Comparison of ENCODE assay signal across 12 cellular contexts in the genomic region with DNA sequence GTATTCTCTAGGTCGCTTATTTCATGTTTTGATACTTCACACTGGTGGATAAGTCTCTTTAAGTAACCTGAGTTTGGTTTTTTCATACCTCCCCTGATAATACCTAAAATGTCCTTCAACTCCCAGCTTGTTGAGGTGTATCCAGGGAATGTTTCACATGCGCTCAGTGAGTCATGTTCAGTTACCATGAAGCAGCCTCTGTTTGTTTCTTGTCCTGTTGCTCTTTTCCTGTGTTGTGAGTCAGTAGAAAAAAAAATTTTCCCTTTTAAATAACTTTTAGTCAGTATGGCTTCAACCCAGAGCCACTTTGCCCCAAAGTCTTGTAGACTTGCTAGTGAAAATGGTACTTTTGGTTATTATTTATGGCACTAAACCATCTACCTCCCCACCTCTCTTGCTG.
A peak's percentile ranks its signal among the peaks of the same experiment; 100 is the strongest.
DNase-seq lines count a peak whose midpoint lies in the region; ATAC-seq and TF ChIP-seq lines count a peak whose summit lies in the region.
"Had no signal": no experiment of that assay in that cellular context is flagged by ENCODE, and none has a peak within 500 bp of the region (broad histone marks: within the 10 kb centered on the region; RNA-seq: fewer than 3 reads in every experiment).

No MANE protein-coding gene starts in this region.

- ATAC-seq in IMR-90 (ENCODE audit: low read depth) (peak; percentile 88), GM21825 (IDR thresholded peaks at IDR 0.05; ENCODE audit: unreplicated experiment) (no peak)

- no peaks in the 10 kb centered on the region for H3K27me3 ChIP-seq in IMR-90 (ENCODE audit: control insufficient read depth, insufficient read depth, low read length)
- no peaks in the 10 kb centered on the region for H3K27me3 ChIP-seq in mammary epithelial cell (ENCODE audit: insufficient read depth, low read length)
- H3K27me3 ChIP-seq in sigmoid colon: no peaks in the 10 kb centered on the region

- H3K27ac ChIP-seq in IMR-90 (ENCODE audit: insufficient read depth, low read length) (peak overlapping the region; percentile 20; the same call in 1 of the 2 replicates), mammary epithelial cell (ENCODE audit: insufficient read depth, low read depth, low read length) (peak overlapping the region; percentile 100), sigmoid colon (peak overlapping the region in 1 of 4 donors; percentile 44)

- peaks cover 12% of the 10 kb centered on the region for H3K36me3 Mint-ChIP-seq in activated CD4-positive, alpha-beta memory T cell treated with anti-CD3 and anti-CD28 coated beads for 36 hours

- H3K4ac ChIP-seq in IMR-90 (ENCODE audit: low read depth, low read length): peak overlapping the region; percentile 79

- TF ChIP-seq CTCF in IMR-90 (conservative IDR thresholded peaks at IDR 0.05; ENCODE audit: low read depth, low read length) (no peak), mammary epithelial cell (conservative IDR thresholded peaks at IDR 0.05 in 1 of 2, IDR thresholded peaks at IDR 0.05 in 1 of 2; ENCODE audit: extremely low read depth in 1 of 2, insufficient read depth in 1 of 2, low read depth in 1 of 2, low read length in 2 of 2) (no peak), sigmoid colon (IDR thresholded peaks at IDR 0.05) (no peak)

- no peak overlapping the region for H3K27ac Mint-ChIP-seq in activated CD4-positive, alpha-beta memory T cell treated with anti-CD3 and anti-CD28 coated beads for 36 hours
- H3K27ac Mint-ChIP-seq: activated T-helper 1 cell treated with anti-CD3 and anti-CD28 coated beads, Interleukin-12 subunit alpha, Interleukin-12 subunit beta, Interleukin-2, Interleukin-4 antibody, amounts not matched to agents 30 ng/mL and 10 ng/mL and 1 ng/mL, durations not matched to agents 14 hours and 24 hours and 36 hours; nephron progenitor cell had no signal

- intact Hi-C loops in IMR-90 (cut with micrococcal nuclease): no loop called here
- intact Hi-C loops in mammary epithelial cell (cut with micrococcal nuclease): loop anchor here (1.0 to 5.0 kb wide), 5 partner anchors 32 to 254 kb away; no protein-coding TSS in a partner anchor
- intact Hi-C loops in sigmoid colon (cut with DNase I): no loop called here
- intact Hi-C loops in activated CD4-positive, alpha-beta memory T cell treated with anti-CD3 and anti-CD28 coated beads for 36 hours (cut with micrococcal nuclease): no loop called here

- peak overlapping the region; percentile 93 for H2AK5ac ChIP-seq in IMR-90 (ENCODE audit: low read depth, low read length)

- H2AFZ ChIP-seq in IMR-90 (replicated peaks; ENCODE audit: low read length, poor library complexity): no peak overlapping the region
- peak overlapping the region; percentile 33 for H2AFZ ChIP-seq in mammary epithelial cell (ENCODE audit: low read depth, low read length)

- peak overlapping the region; percentile 79 for H2BK5ac ChIP-seq in IMR-90 (ENCODE audit: low read depth, low read length, poor library complexity, severe bottlenecking)

- no peaks in the 10 kb centered on the region for H3K36me3 ChIP-seq in IMR-90 (ENCODE audit: control insufficient read depth, insufficient read depth, low read length)
- no peaks in the 10 kb centered on the region for H3K36me3 ChIP-seq in mammary epithelial cell (ENCODE audit: insufficient read depth, low read length)
- no peaks in the 10 kb centered on the region for H3K36me3 ChIP-seq in sigmoid colon

- H4K8ac ChIP-seq in IMR-90 (ENCODE audit: low read depth in 2 of 2, low read length in 2 of 2): peak overlapping the region; percentile 27 to 73; a peak in 2 of 4 replicates

- H3K4me1 ChIP-seq in IMR-90 (ENCODE audit: control insufficient read depth, insufficient read depth, low read length) (peaks cover 5% of the 10 kb centered on the region), mammary epithelial cell (ENCODE audit: insufficient read depth, low read length) (peaks cover 24% of the 10 kb centered on the region), sigmoid colon (no peaks in the 10 kb centered on the region)

- H4K20me1 ChIP-seq in IMR-90 (ENCODE audit: insufficient read depth, low read length): no peaks in the 10 kb centered on the region
- H4K20me1 ChIP-seq in mammary epithelial cell (ENCODE audit: insufficient read depth, low read length): no peaks in the 10 kb centered on the region

- POLR2A ChIA-PET in IMR-90 (lab: Charles Lee; ENCODE audit: unreplicated experiment): no interaction called here
- POLR2A ChIA-PET in activated CD4-positive, alpha-beta memory T cell treated with anti-CD3 and anti-CD28 coated beads for 36 hours (lab: Charles Lee): no interaction called here

- H3K4me3 ChIP-seq in IMR-90 (ENCODE audit: insufficient read depth, low read depth, low read length) (no peak overlapping the region), mammary epithelial cell (replicated peaks in 1 of 3; ENCODE audit: insufficient read depth in 1 of 3, low read depth in 2 of 3, low read length in 3 of 3) (no peak overlapping the region), sigmoid colon (no peak overlapping the region)

- H3K9me1 ChIP-seq in IMR-90 (ENCODE audit: insufficient read depth, low read length): 0 out of 2 replicates have a peak, but pooled peaks cover 3% of the 10 kb centered on the region

- peaks cover 14% of the 10 kb centered on the region for H3K4me1 Mint-ChIP-seq in activated CD4-positive, alpha-beta memory T cell treated with anti-CD3 and anti-CD28 coated beads for 36 hours (ENCODE audit: low read depth)
- H3K4me1 Mint-ChIP-seq: nephron progenitor cell had no signal

- H4K91ac ChIP-seq in IMR-90 (ENCODE audit: insufficient read depth, low read depth, low read length): peak overlapping the region; percentile 69

- peak overlapping the region; percentile 66; the same call in 1 of the 2 replicates for H3K23ac ChIP-seq in IMR-90 (ENCODE audit: low read depth, low read length)

- H4K5ac ChIP-seq in IMR-90 (ENCODE audit: low read depth, low read length): peak overlapping the region; percentile 3; the same call in 1 of the 2 replicates

- no peaks in the 10 kb centered on the region for H3K79me2 ChIP-seq in mammary epithelial cell (ENCODE audit: insufficient read depth, low read length)

- no CpG with 5 or more reads among the region's 2 CpGs for WGBS in IMR-90 (ENCODE audit: extremely low coverage in 2 of 2, insufficient read length in 1 of 2), 2 experiments
- 23% methylated on average over 2 of the region's 2 CpGs for WGBS in mammary epithelial cell (ENCODE audit: low coverage, missing lambda C conversion rate)
- WGBS in sigmoid colon, 2 donors: 96% methylated on average over 2 of the region's 2 CpGs

- H3K9ac ChIP-seq in IMR-90 (ENCODE audit: low read depth, low read length) (no peak overlapping the region), mammary epithelial cell (ENCODE audit: insufficient read depth, low read length) (peak overlapping the region; percentile 86)

- H3K27me3 Mint-ChIP-seq in activated CD4-positive, alpha-beta memory T cell treated with anti-CD3 and anti-CD28 coated beads for 36 hours: no peaks in the 10 kb centered on the region

- peak overlapping the region; percentile 93 for H2BK15ac ChIP-seq in IMR-90 (ENCODE audit: low read depth, low read length)

- H3K9me3 ChIP-seq in IMR-90 (ENCODE audit: control insufficient read depth, insufficient read depth, low read length) (peaks cover 6% of the 10 kb centered on the region), mammary epithelial cell (replicated peaks; ENCODE audit: insufficient read depth, low read length) (peaks cover 6% of the 10 kb centered on the region), sigmoid colon (peaks cover 0 to 9% (median 0%) of the 10 kb centered on the region in 4 donors)

- H3K79me1 ChIP-seq in IMR-90 (ENCODE audit: low read depth in 1 of 2, low read length in 2 of 2): no peaks in the 10 kb centered on the region

- no peak overlapping the region for H3K4me3 Mint-ChIP-seq in activated CD4-positive, alpha-beta memory T cell treated with anti-CD3 and anti-CD28 coated beads for 36 hours
- H3K4me3 Mint-ChIP-seq: activated T-helper 1 cell treated with anti-CD3 and anti-CD28 coated beads, Interleukin-12 subunit alpha, Interleukin-12 subunit beta, Interleukin-2, Interleukin-4 antibody, amounts not matched to agents 30 ng/mL and 10 ng/mL and 1 ng/mL, durations not matched to agents 14 hours and 24 hours and 36 hours; nephron progenitor cell had no signal

- H3K4me2 ChIP-seq in IMR-90 (ENCODE audit: low read depth, low read length): no peak overlapping the region
- H3K4me2 ChIP-seq in mammary epithelial cell (ENCODE audit: insufficient read depth, low read depth, low read length): peak overlapping the region; percentile 56

- H3K56ac ChIP-seq in IMR-90 (ENCODE audit: extremely low read depth, insufficient read depth, low read length): no peak overlapping the region

- peaks cover 13% of the 10 kb centered on the region for H3K9me3 Mint-ChIP-seq in activated CD4-positive, alpha-beta memory T cell treated with anti-CD3 and anti-CD28 coated beads for 36 hours

- H2BK20ac ChIP-seq in IMR-90 (ENCODE audit: low read depth, low read length): peak overlapping the region; percentile 78

- no peak for TF ChIP-seq EP300 in sigmoid colon (IDR thresholded peaks at IDR 0.05)

- no peak for TF ChIP-seq RAD21 in IMR-90 (IDR thresholded peaks at IDR 0.05; ENCODE audit: low read length)

- peak overlapping the region; percentile 84 for H3K14ac ChIP-seq in IMR-90 (replicated peaks; ENCODE audit: low read depth, low read length)

- H3K18ac ChIP-seq in IMR-90 (ENCODE audit: low read depth, low read length): peak overlapping the region; percentile 44; the same call in 1 of the 2 replicates

- no peak for TF ChIP-seq POLR2A in IMR-90 (IDR thresholded peaks at IDR 0.05; ENCODE audit: low read depth, low read length)
- no peak for TF ChIP-seq POLR2A in sigmoid colon (IDR thresholded peaks at IDR 0.05)

- peak overlapping the region; percentile 72 for H2BK120ac ChIP-seq in IMR-90 (ENCODE audit: low read depth, low read length)

- in situ Hi-C loops in ACHN (cut with HindIII; ENCODE audit: low pct_ligation_motif_present, low pct_unique_long_range_greater_than_20kb, low sequenced_read_pairs): no loop called here
- in situ Hi-C loops in IMR-90 (cut with MboI; ENCODE audit: low sequenced_read_pairs): no loop called here
- in situ Hi-C loops in mammary epithelial cell (cut with MboI; ENCODE audit: low sequenced_read_pairs in 2 of 2): no loop called here

- CTCF ChIA-PET in IMR-90 (lab: Yijun Ruan, JAX): interaction anchor here (0.7 kb wide), 2 partner anchors 94 to 210 kb away, joined by 3 to 4 read pairs; no protein-coding TSS in a partner anchor
- CTCF ChIA-PET in mammary epithelial cell (lab: Charles Lee; ENCODE audit: low non-redundant PET): no interaction called here
- CTCF ChIA-PET in activated CD4-positive, alpha-beta memory T cell treated with anti-CD3 and anti-CD28 coated beads for 36 hours (lab: Charles Lee): interaction anchor here (1.5 kb wide), 1 partner anchor 73 kb away, joined by 3 read pairs; no protein-coding TSS in a partner anchor

- dilution Hi-C loops in IMR-90 (cut with HindIII; ENCODE audit: low sequenced_read_pairs, unreplicated experiment): no loop called here
- dilution Hi-C loops in mammary epithelial cell (cut with HindIII; ENCODE audit: low sequenced_read_pairs): loop anchor here (5.0 kb wide), 2 partner anchors 36 to 66 kb away; no protein-coding TSS in a partner anchor

- BruUV-seq in IMR-90 (replicated peaks; lab: Mats Ljungman, UMichigan): no TSS peak
- BruUV-seq in mammary epithelial cell (replicated peaks; lab: Mats Ljungman, UMichigan): no TSS peak

- DNase-seq in ACHN: peak; percentile 81
- peak; percentile 95 for DNase-seq in IMR-90
- DNase-seq in mammary epithelial cell: peak; percentile 97
- peak; percentile 99 for DNase-seq in kidney glomerular epithelial cell (lab: John Stamatoyannopoulos, UW)
- DNase-seq in NCI-H510A treated with DMSO at 0.1 percent for 48 hours (lab: John Stamatoyannopoulos, UW): no peak
- no peak for DNase-seq in sigmoid colon
- DNase-seq in activated CD4-positive, alpha-beta memory T cell treated with anti-CD3 and anti-CD28 coated beads for 36 hours: no peak
- DNase-seq: GDM1; nephron progenitor cell; stimulated activated CD4-positive, alpha-beta T cell treated with anti-CD3 and anti-CD28 coated beads, Interleukin-4, amount 100 ng/mL, for 24 hours had no signal

- H2AK9ac ChIP-seq in IMR-90 (replicated peaks; ENCODE audit: low read depth, low read length, poor library complexity): no peak overlapping the region

Comparison
In these comparisons a context has a peak if more than half of its experiments do, and no peak if none do; other contexts are left out.
1. DNase-seq: peak in ACHN (single experiment), IMR-90 (single experiment), mammary epithelial cell (single experiment) and kidney glomerular epithelial cell (single experiment); none in NCI-H510A treated with DMSO at 0.1 percent for 48 hours (single experiment), sigmoid colon (single experiment) and activated CD4-positive, alpha-beta memory T cell treated with anti-CD3 and anti-CD28 coated beads for 36 hours (single experiment).